In the genomic region with DNA sequence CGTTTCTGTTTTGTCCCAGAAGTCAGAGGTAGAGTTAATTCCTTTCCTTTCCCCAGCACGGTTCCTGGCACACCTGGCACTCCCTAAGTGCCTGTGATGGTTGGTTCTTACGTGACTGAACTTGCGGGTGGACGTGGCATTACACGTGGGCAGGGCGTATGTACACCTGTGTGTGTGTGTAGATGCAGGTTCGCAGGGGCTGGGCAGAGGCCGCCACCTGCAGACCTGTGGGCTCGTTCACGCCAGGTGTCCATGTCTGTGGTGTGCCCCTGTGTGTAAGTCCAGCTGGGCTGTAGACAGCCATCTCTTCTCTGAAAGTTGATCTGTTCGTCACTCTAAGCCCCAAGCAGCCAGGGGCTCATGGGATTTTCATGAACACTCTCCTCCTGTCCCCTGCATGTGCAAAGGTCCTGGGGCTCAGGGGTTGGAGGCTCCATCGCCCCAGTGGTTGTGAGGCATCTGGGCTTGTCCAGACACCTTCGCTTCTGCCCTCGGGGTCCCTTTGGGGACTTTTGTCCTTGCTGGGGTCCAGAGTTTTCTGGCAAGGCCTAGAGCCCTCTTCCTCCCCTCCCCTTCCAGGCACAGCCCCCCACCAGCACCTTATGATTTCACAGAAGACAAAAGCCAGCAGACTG, we compare ENCODE assay signal across 11 cellular contexts.
"Had no signal": no experiment of that assay in that cellular context is flagged by ENCODE, and none has a peak within 500 bp of the region (broad histone marks: within the 10 kb centered on the region; RNA-seq: fewer than 3 reads in every experiment).

No MANE protein-coding gene starts in this region.

- H3K9me3 ChIP-seq: esophagus squamous epithelium, tibial artery had no signal

- H3K9me3 Mint-ChIP-seq: activated T-helper 1 cell treated with anti-CD3 and anti-CD28 coated beads, Interleukin-12 subunit alpha, Interleukin-12 subunit beta, Interleukin-2, Interleukin-4 antibody, amounts not matched to agents 30 ng/mL and 10 ng/mL and 1 ng/mL, durations not matched to agents 14 hours and 24 hours and 36 hours; T-helper 1 cell treated with Interleukin-12 subunit alpha and Interleukin-12 subunit beta and Interleukin-4 antibody, amounts not matched to agents 30 μg/mL and 1 μg/mL, for 36 hours had no signal

- H3K27ac Mint-ChIP-seq: activated T-helper 1 cell treated with anti-CD3 and anti-CD28 coated beads, Interleukin-12 subunit alpha, Interleukin-12 subunit beta, Interleukin-2, Interleukin-4 antibody, amounts not matched to agents 30 ng/mL and 10 ng/mL and 1 ng/mL, durations not matched to agents 14 hours and 24 hours and 36 hours; T-helper 1 cell treated with Interleukin-12 subunit alpha and Interleukin-12 subunit beta and Interleukin-4 antibody, amounts not matched to agents 30 μg/mL and 1 μg/mL, for 36 hours had no signal

- H3K27ac ChIP-seq: cardiac muscle cell, esophagus squamous epithelium, parathyroid adenoma, skin epidermis, tibial artery had no signal

- ATAC-seq: left lobe of liver had no signal

- H3K4me3 ChIP-seq: cardiac muscle cell, esophagus squamous epithelium, skin epidermis, tibial artery had no signal

- DNase-seq: activated CD4-positive, alpha-beta T cell treated with anti-CD3 and anti-CD28 coated beads for 48 hours; activated naive CD4-positive, alpha-beta T cell; esophagus squamous epithelium; tibial artery had no signal

- H3K36me3 ChIP-seq: cardiac muscle cell, esophagus squamous epithelium, tibial artery had no signal

- FAIRE-seq: colon had no signal

- H3K4me3 Mint-ChIP-seq: activated T-helper 1 cell treated with anti-CD3 and anti-CD28 coated beads, Interleukin-12 subunit alpha, Interleukin-12 subunit beta, Interleukin-2, Interleukin-4 antibody, amounts not matched to agents 30 ng/mL and 10 ng/mL and 1 ng/mL, durations not matched to agents 14 hours and 24 hours and 36 hours; T-helper 1 cell treated with Interleukin-12 subunit alpha and Interleukin-12 subunit beta and Interleukin-4 antibody, amounts not matched to agents 30 μg/mL and 1 μg/mL, for 36 hours had no signal
